ENCODE assay signal across 8 cellular contexts in the genomic region with DNA sequence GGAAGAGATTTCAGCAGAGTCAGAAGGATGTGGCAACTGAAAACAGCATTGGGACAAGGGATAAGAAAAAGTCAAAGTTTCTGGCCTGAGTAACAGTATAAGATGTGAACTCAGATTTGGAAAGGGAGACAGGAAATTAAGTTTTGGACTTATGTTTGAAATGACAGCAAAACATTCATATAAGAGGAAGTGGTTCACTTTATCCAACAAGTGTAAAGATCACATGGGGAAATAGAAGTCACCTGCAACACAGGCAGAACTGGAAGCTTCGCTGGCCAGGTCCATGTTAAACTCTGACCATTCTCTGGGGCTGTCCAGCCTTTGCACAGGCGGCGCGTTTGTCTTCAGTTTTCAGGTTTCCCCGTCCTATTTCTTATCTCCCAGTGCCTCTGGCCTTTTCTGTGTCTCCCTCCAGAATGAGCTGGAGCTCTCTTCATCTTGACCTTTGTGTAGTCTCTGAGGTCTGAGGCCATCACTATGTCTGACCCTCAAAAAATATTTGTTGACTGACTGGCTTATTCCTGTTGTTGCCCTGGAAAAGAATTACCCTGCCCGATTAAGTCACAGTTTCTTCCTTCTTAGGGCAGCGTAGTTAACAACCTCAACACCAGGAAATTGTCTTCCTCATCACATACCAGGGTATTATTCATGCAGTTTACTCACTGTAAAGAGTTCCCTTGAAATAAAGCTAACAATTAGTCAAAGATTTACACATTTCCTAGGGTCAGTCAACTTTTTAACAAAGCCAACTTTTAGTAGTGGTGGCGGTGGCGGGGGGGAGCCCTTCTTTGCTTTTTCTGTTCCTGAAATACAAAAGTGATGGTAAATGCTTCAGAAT. TPM values are rescaled to one million over a fixed set of nuclear protein-coding genes. Genes with fewer than 3 reads are reported as not detected.
DNase-seq lines count a peak whose midpoint lies in the region; ATAC-seq and TF ChIP-seq lines count a peak whose summit lies in the region.

No MANE protein-coding gene starts in this region.

- intact Hi-C loops in body of pancreas (cut with DNase I), result no loop called here

- H3K4me1 ChIP-seq in body of pancreas, result peaks cover 21% of the 10 kb centered on the region
- H3K4me1 ChIP-seq in suprapubic skin, result peaks cover 19% of the 10 kb centered on the region

- peak; percentile 14 for ATAC-seq in body of pancreas

- H3K27ac ChIP-seq in body of pancreas (peak overlapping the region; percentile 94 to 97 (median 96)), suprapubic skin (peak overlapping the region; percentile 99)

- in situ Hi-C loops in G401 (cut with HindIII; ENCODE audit: low sequenced_read_pairs), result no loop called here

- 40 to 45% methylated on average over 9 of the region's 9 CpGs for WGBS in body of pancreas, 2 donors
- WGBS in suprapubic skin, result 54% methylated on average over 9 of the region's 9 CpGs

- no peaks in the 10 kb centered on the region for H3K36me3 ChIP-seq in body of pancreas (replicated peaks in 1 of 2; ENCODE audit: insufficient read depth in 1 of 2, low read depth in 2 of 2)
- H3K36me3 ChIP-seq in suprapubic skin, result no peaks in the 10 kb centered on the region

- no peak for TF ChIP-seq EP300 in suprapubic skin (IDR thresholded peaks at IDR 0.05)

- peak; percentile 14 for DNase-seq in G401 (ENCODE audit: low spot score)
- peak; percentile 33 for DNase-seq in NB4 (ENCODE audit: low read depth)
- no peak for DNase-seq in body of pancreas
- peak; percentile 98 for DNase-seq in kidney tubule cell (ENCODE audit: low spot score)
- no peak for DNase-seq in suprapubic skin (ENCODE audit: low spot score in 2 of 2)
- DNase-seq in SHP77 (lab: John Stamatoyannopoulos, UW), result no peak
- no peak for DNase-seq in NCI-H446 treated with DMSO at 0.1 percent for 48 hours (lab: John Stamatoyannopoulos, UW)
- no peak for DNase-seq in DMS 273 (lab: John Stamatoyannopoulos, UW; ENCODE audit: unreplicated experiment)

- no peak overlapping the region for H3K4me3 ChIP-seq in NB4 (ENCODE audit: low read depth, low read length)
- H3K4me3 ChIP-seq in body of pancreas, result no peak overlapping the region
- peak overlapping the region; percentile 85 for H3K4me3 ChIP-seq in suprapubic skin

- H3K9me3 ChIP-seq in body of pancreas, result no peaks in the 10 kb centered on the region
- H3K9me3 ChIP-seq in suprapubic skin, result no peaks in the 10 kb centered on the region

- TF ChIP-seq CTCF in NB4 (IDR thresholded peaks at IDR 0.05; ENCODE audit: low read depth, low read length), result no peak
- no peak for TF ChIP-seq CTCF in body of pancreas (IDR thresholded peaks at IDR 0.05)
- TF ChIP-seq CTCF in suprapubic skin (IDR thresholded peaks at IDR 0.05), result no peak

- no peak for TF ChIP-seq POLR2A in NB4 (IDR thresholded peaks at IDR 0.05; ENCODE audit: extremely low read depth, insufficient read length)
- TF ChIP-seq POLR2A in body of pancreas (IDR thresholded peaks at IDR 0.05), result no peak
- TF ChIP-seq POLR2A in suprapubic skin (IDR thresholded peaks at IDR 0.05), result no peak

- H3K27me3 ChIP-seq in body of pancreas (no peaks in the 10 kb centered on the region), suprapubic skin (no peaks in the 10 kb centered on the region)

RNA-seq across cellular contexts. Expression of gene RASA2, which starts 1.0 kb away (rescaled TPM):
- total RNA-seq in G401 (2014; rRNA removed; shearing (Covaris generic)), result 6.4 and 10.2 TPM in 2 replicates
- total RNA-seq in body of pancreas (10 to 100 TPM in 1 of 2 donors, 1 to 10 TPM in 1; 6.9 to 19.2 TPM), suprapubic skin (10 to 100 TPM; 14.3 to 48.6 (median 24.0) TPM)

Comparison
In these comparisons a context has a peak if more than half of its experiments do, and no peak if none do; other contexts are left out.
1. DNase-seq: peak in G401 (single experiment), NB4 (single experiment) and kidney tubule cell (single experiment); none in body of pancreas (0 of 4), suprapubic skin (0 of 2), SHP77 (0 of 2), NCI-H446 treated with DMSO at 0.1 percent for 48 hours (single experiment) and DMS 273 (single experiment).